Comparison of ENCODE assay signal across 15 cellular contexts in genomic region chr7:157238087-157238486, GRCh38.
DNase-seq lines count a peak whose midpoint lies in the region; ATAC-seq and TF ChIP-seq lines count a peak whose summit lies in the region.
"Had no signal": no experiment of that assay in that cellular context is flagged by ENCODE, and none has a peak within 500 bp of the region (broad histone marks: within the 10 kb centered on the region; RNA-seq: fewer than 3 reads in every experiment).

No MANE protein-coding gene starts in this region.

- peaks cover 39% of the 10 kb centered on the region for H3K36me3 Mint-ChIP-seq in activated CD8-positive, alpha-beta T cell treated with anti-CD3 and anti-CD28 coated beads, Interleukin-2, amount 10 ng/mL, durations not matched to agents 7 days and 5 days (ENCODE audit: low read depth)
- H3K36me3 Mint-ChIP-seq in activated CD8-positive, alpha-beta T cell treated with anti-CD3 and anti-CD28 coated beads for 36 hours (ENCODE audit: low read depth), result peaks cover 44% of the 10 kb centered on the region
- H3K36me3 Mint-ChIP-seq in stimulated activated effector memory CD8-positive, alpha-beta T cell treated with anti-CD3 and anti-CD28 coated beads, Interleukin-12 subunit alpha, Interleukin-12 subunit beta, amount 100 ng/mL, for 72 hours, result peaks cover 71% of the 10 kb centered on the region

- no peaks in the 10 kb centered on the region for H3K27me3 Mint-ChIP-seq in activated CD8-positive, alpha-beta T cell treated with anti-CD3 and anti-CD28 coated beads, Interleukin-2, amount 10 ng/mL, durations not matched to agents 7 days and 5 days (ENCODE audit: low read depth)
- H3K27me3 Mint-ChIP-seq in activated CD8-positive, alpha-beta T cell treated with anti-CD3 and anti-CD28 coated beads for 36 hours, result no peaks in the 10 kb centered on the region
- H3K27me3 Mint-ChIP-seq: activated B cell treated with CpG ODN at 0.5 μM for 24 hours had no signal

- H3K4me1 ChIP-seq in PC-9 (replicated peaks; ENCODE audit: insufficient read depth), result peaks cover 4% of the 10 kb centered on the region; the same call in 1 of the 2 replicates
- H3K4me1 ChIP-seq: adrenal gland had no signal

- no peak for TF ChIP-seq POLR2A in erythroblast (IDR thresholded peaks at IDR 0.05; ENCODE audit: low read length)

- intact Hi-C loops in activated CD8-positive, alpha-beta T cell treated with anti-CD3 and anti-CD28 coated beads for 36 hours (cut with micrococcal nuclease), result no loop called here
- intact Hi-C loops in PC-9 (cut with micrococcal nuclease; ENCODE audit: unreplicated experiment), result no loop called here

- no peaks in the 10 kb centered on the region for H3K9me2 ChIP-seq in PC-9 (ENCODE audit: insufficient read depth)

- no peak overlapping the region for H3K27ac ChIP-seq in PC-9
- H3K27ac ChIP-seq: adrenal gland, SJSA1, thoracic aorta had no signal

- 0 out of 2 replicates have a peak, but pooled peaks cover 15% of the 10 kb centered on the region for H3K36me3 ChIP-seq in PC-9 (ENCODE audit: low read depth)

- H4K20me1 ChIP-seq in PC-9 (ENCODE audit: insufficient read depth), result peaks cover 16% of the 10 kb centered on the region

- no peak overlapping the region for H3K4me2 ChIP-seq in PC-9

- H3K27ac Mint-ChIP-seq in activated CD8-positive, alpha-beta T cell treated with anti-CD3 and anti-CD28 coated beads, Interleukin-2, amount 10 ng/mL, durations not matched to agents 7 days and 5 days, result peak overlapping the region; percentile 3
- no peak overlapping the region for H3K27ac Mint-ChIP-seq in activated CD8-positive, alpha-beta T cell treated with anti-CD3 and anti-CD28 coated beads for 36 hours
- peak overlapping the region; percentile 76 for H3K27ac Mint-ChIP-seq in stimulated activated effector memory CD8-positive, alpha-beta T cell treated with anti-CD3 and anti-CD28 coated beads, Interleukin-12 subunit alpha, Interleukin-12 subunit beta, amount 100 ng/mL, for 72 hours

- peaks cover 22% of the 10 kb centered on the region for H3F3A ChIP-seq in PC-9 (ENCODE audit: insufficient read depth, low read depth)

- H3K4me3 ChIP-seq in PC-9, result no peak overlapping the region
- H3K4me3 ChIP-seq: adrenal gland, mucosa of descending colon, SJSA1, thoracic aorta had no signal

- no peak for ATAC-seq in activated CD8-positive, alpha-beta T cell treated with anti-CD3 and anti-CD28 coated beads, Interleukin-2, amount 10 ng/mL, durations not matched to agents 7 days and 5 days
- ATAC-seq in activated CD8-positive, alpha-beta T cell treated with anti-CD3 and anti-CD28 coated beads for 36 hours, result no peak
- no peak for ATAC-seq in stimulated activated effector memory CD8-positive, alpha-beta T cell treated with anti-CD3 and anti-CD28 coated beads, Interleukin-12 subunit alpha, Interleukin-12 subunit beta, amount 100 ng/mL, for 72 hours
- ATAC-seq in GM19351 (IDR thresholded peaks at IDR 0.05; ENCODE audit: unreplicated experiment) (no peak), HG02610 (IDR thresholded peaks at IDR 0.05; ENCODE audit: unreplicated experiment) (no peak), HG02852 (IDR thresholded peaks at IDR 0.05; ENCODE audit: unreplicated experiment) (no peak)
- ATAC-seq: mucosa of descending colon had no signal

- CTCF ChIA-PET in activated CD8-positive, alpha-beta T cell treated with anti-CD3 and anti-CD28 coated beads, Interleukin-2, amount 10 ng/mL, durations not matched to agents 7 days and 5 days (lab: Charles Lee), result interaction anchor here (1.0 kb wide), 1 partner anchor 12 kb away, joined by 3 read pairs; no protein-coding TSS in a partner anchor
- CTCF ChIA-PET in activated CD8-positive, alpha-beta T cell treated with anti-CD3 and anti-CD28 coated beads for 36 hours (lab: Charles Lee), result interaction anchor here (0.9 to 1.9 kb wide), 2 partner anchors 12 to 48 kb away, joined by 3 to 10 read pairs; no protein-coding TSS in a partner anchor
- CTCF ChIA-PET in PC-9 (lab: Charles Lee), result interaction anchor here (1.0 kb wide), 1 partner anchor 36 kb away, joined by 3 read pairs; no protein-coding TSS in a partner anchor

- DNase-seq in activated CD8-positive, alpha-beta T cell treated with anti-CD3 and anti-CD28 coated beads, Interleukin-2, amount 10 ng/mL, durations not matched to agents 7 days and 5 days, result no peak
- DNase-seq in activated CD8-positive, alpha-beta T cell treated with anti-CD3 and anti-CD28 coated beads for 36 hours, result no peak
- no peak for DNase-seq in PC-9
- DNase-seq in erythroblast (lab: John Stamatoyannopoulos, UW), result peak; percentile 23 to 46
- no peak for DNase-seq in stimulated activated effector memory CD8-positive, alpha-beta T cell treated with anti-CD3 and anti-CD28 coated beads, Interleukin-12 subunit alpha, Interleukin-12 subunit beta, amount 100 ng/mL, for 72 hours (ENCODE audit: low spot score in 2 of 2)
- DNase-seq: activated B cell treated with CpG ODN at 0.5 μM for 24 hours, adrenal gland, Karpas-422, mucosa of descending colon, NCI-H2081 treated with DMSO at 0.1 percent for 48 hours had no signal

- BruUV-seq in PC-9 (replicated peaks; lab: Mats Ljungman, UMichigan), result no TSS peak

- H3K4me3 Mint-ChIP-seq in activated CD8-positive, alpha-beta T cell treated with anti-CD3 and anti-CD28 coated beads, Interleukin-2, amount 10 ng/mL, durations not matched to agents 7 days and 5 days, result no peak overlapping the region
- H3K4me3 Mint-ChIP-seq in activated CD8-positive, alpha-beta T cell treated with anti-CD3 and anti-CD28 coated beads for 36 hours, result no peak overlapping the region
- H3K4me3 Mint-ChIP-seq in stimulated activated effector memory CD8-positive, alpha-beta T cell treated with anti-CD3 and anti-CD28 coated beads, Interleukin-12 subunit alpha, Interleukin-12 subunit beta, amount 100 ng/mL, for 72 hours, result no peak overlapping the region
- H3K4me3 Mint-ChIP-seq: activated B cell treated with CpG ODN at 0.5 μM for 24 hours had no signal

- H3K9me3 Mint-ChIP-seq in activated CD8-positive, alpha-beta T cell treated with anti-CD3 and anti-CD28 coated beads, Interleukin-2, amount 10 ng/mL, durations not matched to agents 7 days and 5 days (ENCODE audit: insufficient read depth), result no peaks in the 10 kb centered on the region
- H3K9me3 Mint-ChIP-seq in activated CD8-positive, alpha-beta T cell treated with anti-CD3 and anti-CD28 coated beads for 36 hours, result no peaks in the 10 kb centered on the region
- H3K9me3 Mint-ChIP-seq in stimulated activated effector memory CD8-positive, alpha-beta T cell treated with anti-CD3 and anti-CD28 coated beads, Interleukin-12 subunit alpha, Interleukin-12 subunit beta, amount 100 ng/mL, for 72 hours, result peaks cover 3% of the 10 kb centered on the region
- H3K9me3 Mint-ChIP-seq: activated B cell treated with CpG ODN at 0.5 μM for 24 hours had no signal

- no peaks in the 10 kb centered on the region for H3K4me1 Mint-ChIP-seq in activated CD8-positive, alpha-beta T cell treated with anti-CD3 and anti-CD28 coated beads, Interleukin-2, amount 10 ng/mL, durations not matched to agents 7 days and 5 days (ENCODE audit: low read depth)
- H3K4me1 Mint-ChIP-seq in activated CD8-positive, alpha-beta T cell treated with anti-CD3 and anti-CD28 coated beads for 36 hours (ENCODE audit: low read depth), result no peaks in the 10 kb centered on the region
- peaks cover 22% of the 10 kb centered on the region for H3K4me1 Mint-ChIP-seq in stimulated activated effector memory CD8-positive, alpha-beta T cell treated with anti-CD3 and anti-CD28 coated beads, Interleukin-12 subunit alpha, Interleukin-12 subunit beta, amount 100 ng/mL, for 72 hours
- H3K4me1 Mint-ChIP-seq: activated B cell treated with CpG ODN at 0.5 μM for 24 hours had no signal

- POLR2A ChIA-PET in activated CD8-positive, alpha-beta T cell treated with anti-CD3 and anti-CD28 coated beads, Interleukin-2, amount 10 ng/mL, durations not matched to agents 7 days and 5 days (lab: Charles Lee), result no interaction called here
- POLR2A ChIA-PET in activated CD8-positive, alpha-beta T cell treated with anti-CD3 and anti-CD28 coated beads for 36 hours (lab: Charles Lee), result interaction anchor here (0.7 kb wide), 1 partner anchor 693 kb away, joined by 3 read pairs; no protein-coding TSS in a partner anchor
- POLR2A ChIA-PET in PC-9 (lab: Charles Lee; ENCODE audit: unreplicated experiment), result no interaction called here

- H3K9me3 ChIP-seq in PC-9 (ENCODE audit: insufficient read depth, low read depth), result no peaks in the 10 kb centered on the region
- H3K9me3 ChIP-seq: adrenal gland, mucosa of descending colon, SJSA1, thoracic aorta had no signal

- H2AFZ ChIP-seq in PC-9, result no peak overlapping the region

- no peak for TF ChIP-seq CTCF in activated CD8-positive, alpha-beta T cell treated with anti-CD3 and anti-CD28 coated beads for 36 hours (IDR thresholded peaks at IDR 0.05)
- TF ChIP-seq CTCF in PC-9 (conservative IDR thresholded peaks at IDR 0.05), result peak; percentile 46; the same call in 1 of the 2 replicates

- no peaks in the 10 kb centered on the region for H3K27me3 ChIP-seq in PC-9 (ENCODE audit: insufficient read depth, low read depth)
- H3K27me3 ChIP-seq: adrenal gland, SJSA1 had no signal

- 0 out of 2 replicates have a peak, but pooled peaks cover 5% of the 10 kb centered on the region for H3K79me2 ChIP-seq in PC-9 (ENCODE audit: low read depth)

Comparison
In these comparisons a context has a peak if more than half of its experiments do, and no peak if none do; other contexts are left out.
1. DNase-seq: peak in erythroblast (2 of 2); none in activated CD8-positive, alpha-beta T cell treated with anti-CD3 and anti-CD28 coated beads, Interleukin-2, amount 10 ng/mL, durations not matched to agents 7 days and 5 days (single experiment), activated CD8-positive, alpha-beta T cell treated with anti-CD3 and anti-CD28 coated beads for 36 hours (single experiment), PC-9 (0 of 2) and stimulated activated effector memory CD8-positive, alpha-beta T cell treated with anti-CD3 and anti-CD28 coated beads, Interleukin-12 subunit alpha, Interleukin-12 subunit beta, amount 100 ng/mL, for 72 hours (0 of 2).